In genomic region chr11:1966531-1966930, GRCh38 we compare ENCODE assay signal across 22 cellular contexts. TPM values are rescaled to one million over a fixed set of nuclear protein-coding genes. Genes with fewer than 3 reads are reported as not detected.
"Had no signal": no experiment of that assay in that cellular context is flagged by ENCODE, and none has a peak within 500 bp of the region (broad histone marks: within the 10 kb centered on the region; RNA-seq: fewer than 3 reads in every experiment).

No MANE protein-coding gene starts in this region.

- H3K4me3 ChIP-seq: breast epithelium, esophagus squamous epithelium, neural progenitor cell, SJSA1, suprapubic skin, tibial artery had no signal

- DNase-seq: activated CD4-positive, alpha-beta T cell treated with anti-CD3 and anti-CD28 coated beads, Interleukin-2, amount 50 U/mL, for 1 hour; activated CD8-positive, alpha-beta T cell treated with anti-CD3 and anti-CD28 coated beads for 36 hours; activated naive CD4-positive, alpha-beta T cell treated with anti-CD3 and anti-CD28 coated beads, Interleukin-2, amount 50 U/mL, for 16 hours; activated T-cell treated with anti-CD3 and anti-CD28 coated beads for 4 hours; activated T-cell treated with anti-CD3 and anti-CD28 coated beads, Interleukin-2, amount 50 U/mL, for 72 hours; effector CD8-positive, alpha-beta T cell; esophagus squamous epithelium; foreskin melanocyte; mesendoderm; natural killer cell; occipital lobe; stimulated activated naive CD4-positive, alpha-beta T cell; T-helper 2 cell had no signal

- H2AFZ ChIP-seq: neural progenitor cell had no signal

- H3K4me1 ChIP-seq: breast epithelium, esophagus squamous epithelium, neural progenitor cell, SJSA1, suprapubic skin, tibial artery had no signal

- H3K4me2 ChIP-seq: neural progenitor cell had no signal

- ATAC-seq: activated CD8-positive, alpha-beta T cell treated with anti-CD3 and anti-CD28 coated beads for 36 hours; activated T-cell treated with anti-CD3 and anti-CD28 coated beads, Interleukin-2, amount 50 U/mL, for 72 hours; natural killer cell had no signal

- H3K36me3 ChIP-seq: breast epithelium, esophagus squamous epithelium, neural progenitor cell, SJSA1, suprapubic skin, tibial artery had no signal

- H3K27ac ChIP-seq: breast epithelium, epithelial cell of prostate, esophagus squamous epithelium, neural progenitor cell, SJSA1, suprapubic skin, tibial artery had no signal

- H3K9me3 ChIP-seq: breast epithelium, esophagus squamous epithelium, SJSA1, suprapubic skin, tibial artery had no signal

- H3K27me3 ChIP-seq: breast epithelium, esophagus squamous epithelium, neural progenitor cell, SJSA1, suprapubic skin, tibial artery had no signal

RNA-seq across cellular contexts. Expression of gene H19, which starts 31.1 kb away (rescaled TPM):
- total RNA-seq: activated CD8-positive, alpha-beta T cell treated with anti-CD3 and anti-CD28 coated beads for 36 hours; activated T-cell treated with anti-CD3 and anti-CD28 coated beads, Interleukin-2, amount 50 U/mL, for 72 hours; mononuclear cell; natural killer cell; SJSA1 had no signal

RNA-seq across cellular contexts. Expression of gene TNNT3, which starts 47.0 kb away (rescaled TPM):
- total RNA-seq: dermis microvascular lymphatic vessel endothelial cell, renal cortical epithelial cell had no signal
